1 cellular context compared by ENCODE assay signal in genomic region chr14:32932921-32933622, GRCh38.
TF ChIP-seq lines count a peak whose summit lies in the region.

No MANE protein-coding gene starts in this region.

TF ChIP-seq in WTC11, 78 proteins besides CTCF, POLR2A, EP300 and RAD21 (continued from another document):
- TF ChIP-seq ATF2 (CRISPR knock-in tag; IDR thresholded peaks at IDR 0.05; ENCODE audit: borderline replicate concordance, low read depth) (peak; percentile 33; the same call in 1 of the 2 replicates), MAX (CRISPR knock-in tag; IDR thresholded peaks at IDR 0.05) (peak; percentile 96), ZNF671 (CRISPR knock-in tag; IDR thresholded peaks at IDR 0.05) (no peak), TCF7 (CRISPR knock-in tag; IDR thresholded peaks at IDR 0.05; ENCODE audit: low read depth) (no peak)
